In the genomic region with DNA sequence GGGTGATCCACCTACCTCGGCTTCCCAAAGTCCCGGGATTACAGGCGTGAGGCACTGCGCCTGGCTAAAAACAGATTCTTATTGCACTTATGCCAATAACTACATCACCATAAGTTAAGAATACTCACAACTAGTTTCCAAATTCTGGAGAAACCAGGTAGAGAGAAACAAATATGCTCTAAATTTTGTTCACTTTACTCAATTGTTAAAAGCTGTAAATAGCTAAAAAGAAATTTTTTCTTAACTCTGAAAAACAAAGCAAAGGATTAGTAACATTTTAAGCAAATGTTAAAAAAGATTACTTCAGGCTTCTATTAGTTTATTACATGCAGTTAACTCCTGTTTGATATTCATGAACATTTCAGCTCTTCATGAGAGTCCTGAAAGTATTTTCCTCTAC, we compare ENCODE assay signal across 34 cellular contexts.
"Had no signal": no experiment of that assay in that cellular context is flagged by ENCODE, and none has a peak within 500 bp of the region (broad histone marks: within the 10 kb centered on the region; RNA-seq: fewer than 3 reads in every experiment).

No MANE protein-coding gene starts in this region.

- DNase-seq: activated B cell treated with CpG ODN at 0.5 μM for 24 hours; activated CD4-positive, alpha-beta T cell treated with anti-CD3 and anti-CD28 coated beads for 48 hours; activated CD4-positive, alpha-beta T cell treated with anti-CD3 and anti-CD28 coated beads, Interleukin-2, amount 50 U/mL, for 1 hour; activated CD4-positive, alpha-beta T cell treated with anti-CD3 and anti-CD28 coated beads, Interleukin-2, amount 50 U/mL, for 48 hours; activated CD8-positive, alpha-beta memory T cell treated with anti-CD3 and anti-CD28 coated beads, Interleukin-2, amount 10 ng/mL, durations not matched to agents 7 days and 5 days; activated CD8-positive, alpha-beta memory T cell treated with anti-CD3 and anti-CD28 coated beads, Interleukin-2, amount 50 U/mL, for 4 hours; activated CD8-positive, alpha-beta T cell treated with anti-CD3 and anti-CD28 coated beads, Interleukin-2, amount 10 ng/mL, durations not matched to agents 7 days and 5 days; activated effector memory CD4-positive, alpha-beta T cell treated with anti-CD3 and anti-CD28 coated beads, Interleukin-2, amount 50 U/mL, for 16 hours; activated naive CD4-positive, alpha-beta T cell treated with anti-CD3 and anti-CD28 coated beads for 36 hours; activated naive CD8-positive, alpha-beta T cell treated with anti-CD3 and anti-CD28 coated beads for 36 hours; activated naive CD8-positive, alpha-beta T cell treated with anti-CD3 and anti-CD28 coated beads, Interleukin-2, amount 50 U/mL, for 24 hours; activated T-cell treated with anti-CD3 and anti-CD28 coated beads, Interleukin-2, amount 50 U/mL, for 1 hour; activated T-cell treated with anti-CD3 and anti-CD28 coated beads, Interleukin-2, amount 50 U/mL, for 48 hours; adrenal gland; anterior cingulate cortex; brain microvascular endothelial cell; caudate nucleus; cortex of kidney; dermis blood vessel endothelial cell; effector CD4-positive, alpha-beta T cell; effector memory CD8-positive, alpha-beta T cell; erythroblast; foreskin keratinocyte; gastrocnemius medialis; glutamatergic neuron; T-helper 17 cell; T1000; WERI-Rb-1 had no signal

- FAIRE-seq: astrocyte, bronchial epithelial cell, colon had no signal

- H3K27me3 ChIP-seq: adrenal gland, brain microvascular endothelial cell, esophagus muscularis mucosa, foreskin keratinocyte, gastrocnemius medialis, heart left ventricle had no signal

- H3K9me3 ChIP-seq: esophagus muscularis mucosa, gastrocnemius medialis had no signal

- H3K36me3 ChIP-seq: adrenal gland, brain microvascular endothelial cell, esophagus muscularis mucosa, gastrocnemius medialis, heart left ventricle, WERI-Rb-1 had no signal

- ATAC-seq: activated CD4-positive, CD25-positive, alpha-beta regulatory T cell treated with anti-CD3 and anti-CD28 coated beads, Interleukin-2, amount 50 U/mL, for 24 hours; activated CD8-positive, alpha-beta memory T cell treated with anti-CD3 and anti-CD28 coated beads, Interleukin-2, amount 10 ng/mL, durations not matched to agents 7 days and 5 days; activated CD8-positive, alpha-beta T cell treated with anti-CD3 and anti-CD28 coated beads, Interleukin-2, amount 10 ng/mL, durations not matched to agents 7 days and 5 days; activated naive CD8-positive, alpha-beta T cell treated with anti-CD3 and anti-CD28 coated beads, Interleukin-2, amount 50 U/mL, for 24 hours; effector memory CD8-positive, alpha-beta T cell; foreskin keratinocyte; gastrocnemius medialis; heart left ventricle; T-helper 17 cell had no signal

- H3K27ac ChIP-seq: adrenal gland, brain microvascular endothelial cell, esophagus muscularis mucosa, foreskin keratinocyte, gastrocnemius medialis, heart left ventricle, WERI-Rb-1 had no signal

- H3K4me1 ChIP-seq: esophagus muscularis mucosa, foreskin keratinocyte, gastrocnemius medialis had no signal

- H3K4me3 ChIP-seq: adrenal gland, esophagus muscularis mucosa, gastrocnemius medialis, heart left ventricle had no signal
